Comparison of ENCODE assay signal across 12 cellular contexts in genomic region chr4:8015512-8015911, GRCh38.
DNase-seq lines count a peak whose midpoint lies in the region; ATAC-seq, FAIRE-seq and TF ChIP-seq lines count a peak whose summit lies in the region.
"Had no signal": no experiment of that assay in that cellular context is flagged by ENCODE, and none has a peak within 500 bp of the region (broad histone marks: within the 10 kb centered on the region; RNA-seq: fewer than 3 reads in every experiment).

No MANE protein-coding gene starts in this region.

- no peaks in the 10 kb centered on the region for H4K20me1 ChIP-seq in GM12878 (ENCODE audit: control insufficient read depth, insufficient read depth)

- no peaks in the 10 kb centered on the region for H3K4me1 ChIP-seq in GM12878 (ENCODE audit: control insufficient read depth, insufficient read depth, low read length)
- H3K4me1 ChIP-seq in tibial artery: peaks cover 0 to 8% (median 0%) of the 10 kb centered on the region in 4 donors
- H3K4me1 ChIP-seq: lower lobe of right lung had no signal

- ATAC-seq in GM12878 (no peak), HG03342 (IDR thresholded peaks at IDR 0.05; ENCODE audit: unreplicated experiment) (no peak)
- ATAC-seq in activated T-cell treated with anti-CD3 and anti-CD28 coated beads, Interleukin-2, amount 50 U/mL, for 72 hours (replicated peaks in 1 of 2): no peak
- ATAC-seq: lower lobe of right lung had no signal

- RAD21 ChIA-PET in GM12878 (lab: Charles Lee; ENCODE audit: unreplicated experiment): no interaction called here

- DNase-seq in BJ (ENCODE audit: low read depth) (no peak), HFFc6 (no peak), GM12878 (ENCODE audit: low read depth, low spot score) (no peak), left kidney (ENCODE audit: low read depth, low spot score) (peak; percentile 49), tibial artery (no peak), retina (no peak)
- no peak for DNase-seq in activated T-cell treated with anti-CD3 and anti-CD28 coated beads, Interleukin-2, amount 50 U/mL, for 72 hours
- DNase-seq: activated CD4-positive, CD25-positive, alpha-beta regulatory T cell treated with anti-CD3 and anti-CD28 coated beads, Interleukin-2, amount 50 U/mL, for 72 hours; lower lobe of right lung; NCI-H187 had no signal

- no peak overlapping the region for H2AFZ ChIP-seq in GM12878 (ENCODE audit: control insufficient read depth, low read depth, low read length)

- H3K4me3 Mint-ChIP-seq in HFFc6: peak overlapping the region; percentile 58; the same call in 1 of the 2 replicates
- H3K4me3 Mint-ChIP-seq in activated T-cell treated with anti-CD3 and anti-CD28 coated beads, Interleukin-2, amount 50 U/mL, for 72 hours: no peak overlapping the region

- no peak for TF ChIP-seq POLR2A in GM12878 (IDR thresholded peaks at IDR 0.05; ENCODE audit: low read depth, low read length)

- in situ Hi-C loops in GM12878 (cut with MboI): no loop called here

- no peaks in the 10 kb centered on the region for H3K4me1 Mint-ChIP-seq in HFFc6 (ENCODE audit: low read depth)
- no peaks in the 10 kb centered on the region for H3K4me1 Mint-ChIP-seq in activated T-cell treated with anti-CD3 and anti-CD28 coated beads, Interleukin-2, amount 50 U/mL, for 72 hours (ENCODE audit: low read depth)

- TF ChIP-seq CTCF in BJ (IDR thresholded peaks at IDR 0.05; ENCODE audit: insufficient read depth, low read depth, low read length): peak; percentile 60
- peak; percentile 70 for TF ChIP-seq CTCF in HFFc6 (IDR thresholded peaks at IDR 0.05)
- peak in 2 of 3 experiments; percentile 17 to 26; a peak in 3 of 6 replicates for TF ChIP-seq CTCF in GM12878 (IDR thresholded peaks at IDR 0.05 in 2 of 3, conservative IDR thresholded peaks at IDR 0.05 in 1 of 3; ENCODE audit: control insufficient read depth in 2 of 3, extremely low read depth in 1 of 3, insufficient read depth in 1 of 3, low read depth in 3 of 3, low read length in 3 of 3)
- peak in 1 of 2 experiments; percentile 6 for TF ChIP-seq CTCF in tibial artery (IDR thresholded peaks at IDR 0.05)

- SMC1A ChIA-PET in GM12878 (lab: Charles Lee; ENCODE audit: uncharacterized antibody, unreplicated experiment): no interaction called here

- FAIRE-seq in GM12878 (lab: Jason Lieb, UNC): no peak
- FAIRE-seq: GM12891 had no signal

- H3K27me3 ChIP-seq in BJ (ENCODE audit: control insufficient read depth, insufficient read depth, low read length) (peaks cover 19% of the 10 kb centered on the region), GM12878 (replicated peaks in 1 of 2; ENCODE audit: control insufficient read depth in 2 of 2, insufficient read depth in 2 of 2, low read length in 1 of 2) (peaks cover 0 to 1% of the 10 kb centered on the region in 2 experiments; a peak in 3 of 4 replicates), tibial artery (no peaks in the 10 kb centered on the region)

- BruUV-seq in GM12878 (replicated peaks; lab: Mats Ljungman, UMichigan): no TSS peak

- TF ChIP-seq RAD21 in GM12878 (IDR thresholded peaks at IDR 0.05; ENCODE audit: insufficient read depth, low read depth, low read length): no peak

- no peak overlapping the region for H3K27ac ChIP-seq in GM12878 (ENCODE audit: control insufficient read depth, insufficient read depth)
- H3K27ac ChIP-seq in tibial artery: no peak overlapping the region
- H3K27ac ChIP-seq: lower lobe of right lung had no signal

- H3K36me3 ChIP-seq in BJ (ENCODE audit: control insufficient read depth, insufficient read depth, low read length) (no peaks in the 10 kb centered on the region), GM12878 (ENCODE audit: control insufficient read depth in 2 of 2, insufficient read depth in 2 of 2, low read length in 1 of 2) (no peaks in the 10 kb centered on the region), tibial artery (no peaks in the 10 kb centered on the region)
- H3K36me3 ChIP-seq: lower lobe of right lung had no signal

- peaks cover 44% of the 10 kb centered on the region for H3K27me3 Mint-ChIP-seq in HFFc6 (ENCODE audit: insufficient read depth)
- no peaks in the 10 kb centered on the region for H3K27me3 Mint-ChIP-seq in activated T-cell treated with anti-CD3 and anti-CD28 coated beads, Interleukin-2, amount 50 U/mL, for 72 hours (ENCODE audit: low read depth)

- intact Hi-C loops in GM12878 (cut with micrococcal nuclease; ENCODE audit: unreplicated experiment) (no loop called here), tibial artery (cut with DNase I; ENCODE audit: low total_unique reads) (no loop called here)

- no peak overlapping the region for H3K4me2 ChIP-seq in GM12878 (ENCODE audit: control insufficient read depth, insufficient read depth)

- CTCF ChIA-PET in BJ (lab: Yijun Ruan, JAX) (interaction anchor here (0.7 to 1.4 kb wide), 4 partner anchors 31 to 216 kb away, joined by 3 to 4 read pairs (median 4); no protein-coding TSS in a partner anchor), GM12878 (lab: Yijun Ruan, JAX) (interaction anchor here (1.3 kb wide), 1 partner anchor 253 kb away, joined by 3 read pairs; no protein-coding TSS in a partner anchor)

- no peak overlapping the region for H3K27ac Mint-ChIP-seq in HFFc6
- no peak overlapping the region for H3K27ac Mint-ChIP-seq in activated T-cell treated with anti-CD3 and anti-CD28 coated beads, Interleukin-2, amount 50 U/mL, for 72 hours

- peak overlapping the region; percentile 10; the same call in 1 of the 2 replicates for H3K4me3 ChIP-seq in BJ (ENCODE audit: low read depth, low read length)
- H3K4me3 ChIP-seq in GM12878: no peak overlapping the region
- H3K4me3 ChIP-seq in tibial artery: no peak overlapping the region
- H3K4me3 ChIP-seq: lower lobe of right lung had no signal

- H3K79me2 ChIP-seq in GM12878 (ENCODE audit: control insufficient read depth, insufficient read depth, low read length): no peaks in the 10 kb centered on the region

- WGBS in GM12878 (ENCODE audit: insufficient coverage, insufficient replicate concordance, low lambda C conversion rate, missing lambda C conversion rate): 2% methylated on average over 4 of the region's 4 CpGs

- no peaks in the 10 kb centered on the region for H3K9me3 Mint-ChIP-seq in HFFc6
- no peaks in the 10 kb centered on the region for H3K9me3 Mint-ChIP-seq in activated T-cell treated with anti-CD3 and anti-CD28 coated beads, Interleukin-2, amount 50 U/mL, for 72 hours

- H3K9ac ChIP-seq in GM12878 (ENCODE audit: control insufficient read depth, insufficient read depth, low read length): no peak overlapping the region

- no peak for TF ChIP-seq EP300 in GM12878 (IDR thresholded peaks at IDR 0.05; ENCODE audit: borderline replicate concordance in 1 of 2, control insufficient read depth in 1 of 2, low read depth in 2 of 2, low read length in 2 of 2)

- POLR2A ChIA-PET in BJ (lab: Charles Lee) (no interaction called here), GM12878 (lab: Charles Lee) (no interaction called here)

- H3K9me3 ChIP-seq in GM12878 (replicated peaks; ENCODE audit: control insufficient read depth, insufficient read depth, low read length): no peaks in the 10 kb centered on the region
- H3K9me3 ChIP-seq in tibial artery: no peaks in the 10 kb centered on the region
- H3K9me3 ChIP-seq: lower lobe of right lung had no signal

- H3K36me3 Mint-ChIP-seq in HFFc6 (ENCODE audit: low read depth): no peaks in the 10 kb centered on the region
- no peaks in the 10 kb centered on the region for H3K36me3 Mint-ChIP-seq in activated T-cell treated with anti-CD3 and anti-CD28 coated beads, Interleukin-2, amount 50 U/mL, for 72 hours (ENCODE audit: insufficient read depth in 2 of 2)

TF ChIP-seq in GM12878, 131 proteins besides CTCF, POLR2A, EP300 and RAD21 (continues in another document):
- no peak for TF ChIP-seq ZNF217 (IDR thresholded peaks at IDR 0.05)
- no peak for TF ChIP-seq ZNF687 (IDR thresholded peaks at IDR 0.05)
- TF ChIP-seq BHLHE40 (IDR thresholded peaks at IDR 0.05; ENCODE audit: borderline replicate concordance in 1 of 2, low read depth in 2 of 2, low read length in 1 of 2): no peak
- no peak for TF ChIP-seq NBN (IDR thresholded peaks at IDR 0.05)
- TF ChIP-seq USF1 (IDR thresholded peaks at IDR 0.05; ENCODE audit: borderline replicate concordance, extremely low read length, insufficient read depth, low read depth, low read length): no peak
- TF ChIP-seq TARDBP (IDR thresholded peaks at IDR 0.05; ENCODE audit: borderline replicate concordance): no peak
